ENCODE assay signal across 8 cellular contexts in the genomic region with DNA sequence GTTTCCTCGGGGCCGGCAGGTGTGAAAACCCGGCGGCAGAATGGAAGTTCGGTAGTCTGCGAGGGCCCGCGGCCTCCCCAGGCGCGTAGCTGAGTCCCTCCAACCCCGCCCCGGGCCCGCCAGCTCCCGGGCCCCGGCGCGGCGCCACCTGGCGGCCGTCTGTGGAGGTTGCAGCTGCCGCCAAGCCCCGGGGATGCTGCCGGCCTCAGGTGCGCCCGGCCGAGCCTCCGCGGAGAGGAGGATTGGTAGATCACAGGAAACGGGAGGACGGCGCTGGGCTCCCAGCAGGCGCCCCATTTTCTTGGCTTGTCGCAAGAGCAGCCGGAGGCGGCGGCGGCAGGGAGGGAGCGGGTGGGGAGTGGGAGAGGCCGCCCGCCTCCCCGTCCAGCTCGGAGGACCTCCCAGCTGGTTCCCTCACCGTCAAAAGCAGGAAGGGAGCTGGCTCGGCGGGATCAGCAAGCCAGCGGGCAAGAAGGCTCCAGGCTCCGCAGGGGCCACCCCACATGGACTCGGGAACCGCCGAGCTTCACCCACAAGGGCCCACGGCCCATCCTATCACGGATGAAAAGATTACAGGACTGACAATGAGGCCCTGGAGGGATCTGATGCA. TPM values are rescaled to one million over a fixed set of nuclear protein-coding genes. Genes with fewer than 3 reads are reported as not detected.
DNase-seq lines count a peak whose midpoint lies in the region; ATAC-seq and TF ChIP-seq lines count a peak whose summit lies in the region.
"Not testable (repeated sequence)": the region's sequence is repeated elsewhere in the genome, so short reads cannot be mapped to it uniquely, and the experiment has no call there.

No MANE protein-coding gene starts in this region.

- H3K9me3 Mint-ChIP-seq in naive thymus-derived CD8-positive, alpha-beta T cell: not testable (repeated sequence)

- not testable (repeated sequence) for H2BK20ac ChIP-seq in IMR-90 (ENCODE audit: low read depth, low read length)

- H3K18ac ChIP-seq in IMR-90 (ENCODE audit: low read depth, low read length): not testable (repeated sequence)

- ATAC-seq in GM21619 (IDR thresholded peaks at IDR 0.05; ENCODE audit: unreplicated experiment): peak; percentile 82
- peak; percentile 97 for ATAC-seq in IMR-90 (ENCODE audit: low read depth)
- peak; percentile 89 to 93 for ATAC-seq in naive thymus-derived CD8-positive, alpha-beta T cell

- H3K4me1 ChIP-seq in IMR-90 (ENCODE audit: control insufficient read depth, insufficient read depth, low read length); PC-9 (replicated peaks; ENCODE audit: insufficient read depth): not testable (repeated sequence)

- not testable (repeated sequence) for H4K20me1 ChIP-seq in IMR-90 (ENCODE audit: insufficient read depth, low read length); PC-9 (ENCODE audit: insufficient read depth)

- H3K36me3 Mint-ChIP-seq in naive thymus-derived CD8-positive, alpha-beta T cell: not testable (repeated sequence)

- not testable (repeated sequence) for H3K4ac ChIP-seq in IMR-90 (ENCODE audit: low read depth, low read length)

- H3K4me1 Mint-ChIP-seq in naive thymus-derived CD8-positive, alpha-beta T cell: not testable (repeated sequence)

- H2AFZ ChIP-seq in IMR-90 (replicated peaks; ENCODE audit: low read length, poor library complexity): not testable (repeated sequence)
- peak overlapping the region; percentile 75; the same call in 1 of the 2 replicates for H2AFZ ChIP-seq in PC-9

- DNase-seq in DMS114 treated with DMSO at 0.1 percent for 48 hours (lab: John Stamatoyannopoulos, UW; ENCODE audit: unreplicated experiment) (peak; percentile 12), IMR-90 (peak; percentile 14), PC-9 (peak; percentile 42 to 79), activated T-helper 1 cell treated with Interleukin-2 at 50 U/mL for 16 hours (ENCODE audit: low read depth) (peak; percentile 73), fibroblast of mammary gland (ENCODE audit: low read depth) (peak; percentile 16)
- DNase-seq in naive thymus-derived CD8-positive, alpha-beta T cell: peak; percentile 70 to 83 (median 78)
- peak; percentile 59 to 67 for DNase-seq in stimulated activated CD8-positive, alpha-beta memory T cell treated with anti-CD3 and anti-CD28 coated beads, Interleukin-7, amount 100 ng/mL, for 1 hour (ENCODE audit: low read depth in 2 of 2)

- TF ChIP-seq CTCF in IMR-90 (conservative IDR thresholded peaks at IDR 0.05; ENCODE audit: low read depth, low read length): peak; percentile 56
- not testable (repeated sequence) for TF ChIP-seq CTCF in PC-9 (conservative IDR thresholded peaks at IDR 0.05); fibroblast of mammary gland (conservative IDR thresholded peaks at IDR 0.05; ENCODE audit: control insufficient read depth, insufficient read depth, low read depth, low read length)

- H2BK15ac ChIP-seq in IMR-90 (ENCODE audit: low read depth, low read length): not testable (repeated sequence)

- TF ChIP-seq RAD21 in IMR-90 (IDR thresholded peaks at IDR 0.05; ENCODE audit: low read length): peak; percentile 24; the same call in 1 of the 2 replicates

- H3K79me2 ChIP-seq in PC-9 (ENCODE audit: low read depth): not testable (repeated sequence)

- H3K14ac ChIP-seq in IMR-90 (replicated peaks; ENCODE audit: low read depth, low read length): not testable (repeated sequence)

- in situ Hi-C loops in IMR-90 (cut with MboI; ENCODE audit: low sequenced_read_pairs): not testable (repeated sequence)

- not testable (repeated sequence) for H4K91ac ChIP-seq in IMR-90 (ENCODE audit: insufficient read depth, low read depth, low read length)

- not testable (repeated sequence) for H2BK120ac ChIP-seq in IMR-90 (ENCODE audit: low read depth, low read length)

- H2AK5ac ChIP-seq in IMR-90 (ENCODE audit: low read depth, low read length): not testable (repeated sequence)

- not testable (repeated sequence) for H3K9me1 ChIP-seq in IMR-90 (ENCODE audit: insufficient read depth, low read length)

- not testable (repeated sequence) for H3K27me3 ChIP-seq in IMR-90 (ENCODE audit: control insufficient read depth, insufficient read depth, low read length); PC-9 (ENCODE audit: insufficient read depth, low read depth)

- H3K9me2 ChIP-seq in PC-9 (ENCODE audit: insufficient read depth): not testable (repeated sequence)

- H3K79me1 ChIP-seq in IMR-90 (ENCODE audit: low read depth in 1 of 2, low read length in 2 of 2): not testable (repeated sequence)

- H3K9ac ChIP-seq in IMR-90 (ENCODE audit: low read depth, low read length): not testable (repeated sequence)

- CTCF ChIA-PET in IMR-90 (lab: Yijun Ruan, JAX); PC-9 (lab: Charles Lee): not testable (repeated sequence)

- not testable (repeated sequence) for H4K8ac ChIP-seq in IMR-90 (ENCODE audit: low read depth in 2 of 2, low read length in 2 of 2)

- H3K4me3 Mint-ChIP-seq in naive thymus-derived CD8-positive, alpha-beta T cell: peak overlapping the region in 7 of 10 donors; percentile 39 to 87 (median 57)

- not testable (repeated sequence) for H3K4me2 ChIP-seq in IMR-90 (ENCODE audit: low read depth, low read length)
- peak overlapping the region; percentile 73 for H3K4me2 ChIP-seq in PC-9

- not testable (repeated sequence) for H2AK9ac ChIP-seq in IMR-90 (replicated peaks; ENCODE audit: low read depth, low read length, poor library complexity)

- peak overlapping the region in 3 of 10 donors; percentile 48 to 97 (median 75) for H3K27ac Mint-ChIP-seq in naive thymus-derived CD8-positive, alpha-beta T cell

- no CpG with 5 or more reads among the region's 52 CpGs for WGBS in IMR-90 (ENCODE audit: extremely low coverage in 2 of 2, insufficient read length in 1 of 2), 2 experiments

- not testable (repeated sequence) for H3K56ac ChIP-seq in IMR-90 (ENCODE audit: extremely low read depth, insufficient read depth, low read length)

- not testable (repeated sequence) for H3F3A ChIP-seq in PC-9 (ENCODE audit: insufficient read depth, low read depth)

- dilution Hi-C loops in IMR-90 (cut with HindIII; ENCODE audit: low sequenced_read_pairs, unreplicated experiment): not testable (repeated sequence)

- not testable (repeated sequence) for H3K4me3 ChIP-seq in IMR-90 (ENCODE audit: insufficient read depth, low read depth, low read length); fibroblast of mammary gland (ENCODE audit: control insufficient read depth, low read depth, low read length)
- peak overlapping the region; percentile 59 for H3K4me3 ChIP-seq in PC-9

- BruUV-seq in IMR-90 (replicated peaks; lab: Mats Ljungman, UMichigan); PC-9 (replicated peaks; lab: Mats Ljungman, UMichigan): not testable (repeated sequence)

- H3K27me3 Mint-ChIP-seq in naive thymus-derived CD8-positive, alpha-beta T cell: not testable (repeated sequence)

- not testable (repeated sequence) for H4K5ac ChIP-seq in IMR-90 (ENCODE audit: low read depth, low read length)

- H3K23ac ChIP-seq in IMR-90 (ENCODE audit: low read depth, low read length): not testable (repeated sequence)

- not testable (repeated sequence) for H3K36me3 ChIP-seq in IMR-90 (ENCODE audit: control insufficient read depth, insufficient read depth, low read length); PC-9 (ENCODE audit: low read depth)

- H3K27ac ChIP-seq in IMR-90 (ENCODE audit: insufficient read depth, low read length); PC-9: not testable (repeated sequence)

- TF ChIP-seq POLR2A in IMR-90 (IDR thresholded peaks at IDR 0.05; ENCODE audit: low read depth, low read length): not testable (repeated sequence)

- H2BK5ac ChIP-seq in IMR-90 (ENCODE audit: low read depth, low read length, poor library complexity, severe bottlenecking): not testable (repeated sequence)

- POLR2A ChIA-PET in IMR-90 (lab: Charles Lee; ENCODE audit: unreplicated experiment); PC-9 (lab: Charles Lee; ENCODE audit: unreplicated experiment); naive thymus-derived CD8-positive, alpha-beta T cell (lab: Charles Lee): not testable (repeated sequence)

- intact Hi-C loops in IMR-90 (cut with micrococcal nuclease); PC-9 (cut with micrococcal nuclease; ENCODE audit: unreplicated experiment): not testable (repeated sequence)

- H3K9me3 ChIP-seq in IMR-90 (ENCODE audit: control insufficient read depth, insufficient read depth, low read length); PC-9 (ENCODE audit: insufficient read depth, low read depth): not testable (repeated sequence)

TF ChIP-seq in IMR-90, 13 proteins besides CTCF, POLR2A, EP300 and RAD21:
- TF ChIP-seq SMC3 (IDR thresholded peaks at IDR 0.05; ENCODE audit: low read depth, low read length) (peak; percentile 27), MAZ (IDR thresholded peaks at IDR 0.05; ENCODE audit: borderline replicate concordance, low read depth, low read length) (peak; percentile 49; the same call in 1 of the 2 replicates)

RNA-seq across cellular contexts. Expression of a gene that starts 10.5 kb away (rescaled TPM):
- total RNA-seq in IMR-90 (2012; rRNA removed) (not detected in 2 replicates), PC-9 (2021) (not detected in 2 replicates)
- not detected in 2 replicates for polyA plus RNA-seq in IMR-90 (2012; rRNA removed)
- not detected in 2 replicates for polyA plus RNA-seq in IMR-90 (2012; cell fraction: cytosol; rRNA removed)
- polyA plus RNA-seq in IMR-90 (2012; cell fraction: nucleus; rRNA removed; ENCODE audit: low replicate concordance): not detected in 2 replicates
- total RNA-seq in naive thymus-derived CD8-positive, alpha-beta T cell: not detected
- under 1 TPM in 1 of 3 donors, not detected in 2; 0.37 TPM for polyA plus RNA-seq in naive thymus-derived CD8-positive, alpha-beta T cell

Comparison
In these comparisons a context has a peak if more than half of its experiments do, and no peak if none do; other contexts are left out.
1. DNase-seq: peak in every context shown above with its lines; median percentile 78 in naive thymus-derived CD8-positive, alpha-beta T cell; 73 in activated T-helper 1 cell treated with Interleukin-2 at 50 U/mL for 16 hours; 63 in stimulated activated CD8-positive, alpha-beta memory T cell treated with anti-CD3 and anti-CD28 coated beads, Interleukin-7, amount 100 ng/mL, for 1 hour; 60 in PC-9; 16 in fibroblast of mammary gland; 14 in IMR-90; 12 in DMS114 treated with DMSO at 0.1 percent for 48 hours.